ENCODE assay signal across 9 cellular contexts in the genomic region with DNA sequence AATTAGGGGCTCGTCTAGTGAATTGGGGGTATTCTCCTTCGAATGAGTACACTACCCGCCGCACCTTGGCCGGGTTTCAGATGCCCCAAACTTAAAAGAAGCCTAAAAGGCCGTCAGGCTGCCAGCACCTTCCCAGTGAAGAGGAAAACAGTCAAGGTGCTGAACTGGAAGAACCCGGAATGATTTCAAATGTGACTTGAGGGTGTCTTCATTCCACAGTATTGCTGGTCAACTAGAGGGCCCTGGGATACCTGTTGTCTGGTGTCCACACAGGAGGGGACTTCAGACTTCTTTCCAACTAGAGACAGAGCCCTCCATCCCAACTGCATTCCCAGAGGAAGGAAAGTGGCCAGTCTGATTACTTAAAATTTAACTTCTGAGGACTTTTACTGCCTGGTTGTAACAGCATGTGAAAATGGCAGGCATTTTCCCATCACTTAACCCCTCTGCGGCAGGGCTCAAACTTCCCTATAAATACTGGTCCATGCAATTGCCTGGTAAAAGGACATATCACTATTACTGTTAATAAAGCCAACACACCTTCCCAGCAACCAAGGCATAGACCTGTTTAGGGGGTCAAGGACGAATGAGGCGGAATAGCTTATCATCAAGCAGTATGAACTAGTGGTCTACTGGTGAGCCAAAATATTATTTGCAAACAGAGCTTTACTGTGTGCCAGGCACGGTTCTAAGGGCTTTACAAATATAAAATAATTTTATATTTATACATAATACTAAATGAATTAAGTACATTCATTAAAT. TPM values are rescaled to one million over a fixed set of nuclear protein-coding genes. Genes with fewer than 3 reads are reported as not detected.
DNase-seq lines count a peak whose midpoint lies in the region; ATAC-seq, FAIRE-seq and TF ChIP-seq lines count a peak whose summit lies in the region.
"Had no signal": no experiment of that assay in that cellular context is flagged by ENCODE, and none has a peak within 500 bp of the region (broad histone marks: within the 10 kb centered on the region; RNA-seq: fewer than 3 reads in every experiment).

No MANE protein-coding gene starts in this region.

- intact Hi-C loops in adrenal gland (cut with DNase I) (loop anchor here in 1 of 2 donors (5.0 kb wide), 1 partner anchor 225 kb away; a partner anchor contains a TSS), HepG2 (cut with micrococcal nuclease; ENCODE audit: unreplicated experiment) (loop anchor here (10.0 kb wide), 1 partner anchor 143 kb away; a partner anchor contains a TSS), transverse colon (cut with DNase I; ENCODE audit: low total_unique reads) (no loop called here)

- TF ChIP-seq RAD21 in HepG2 (CRISPR knock-in tag; IDR thresholded peaks at IDR 0.05), result no peak

- peaks cover 46% of the 10 kb centered on the region for H3K4me1 Mint-ChIP-seq in activated T-cell treated with anti-CD3 and anti-CD28 coated beads, Interleukin-2, amount 50 U/mL, for 24 hours (ENCODE audit: low read depth)

- POLR2A ChIA-PET in HepG2 (lab: Yijun Ruan, JAX), result interaction anchor here (1.0 to 1.5 kb wide), 2 partner anchors 70 to 226 kb away, joined by 3 to 7 read pairs; a partner anchor contains a TSS

- peaks cover 20 to 45% of the 10 kb centered on the region in 2 donors for H3K4me1 ChIP-seq in adrenal gland (replicated peaks in 1 of 2)
- peaks cover 76% of the 10 kb centered on the region for H3K4me1 ChIP-seq in HepG2 (ENCODE audit: insufficient read depth, low read length)
- peaks cover 6 to 45% (median 16%) of the 10 kb centered on the region in 4 donors for H3K4me1 ChIP-seq in transverse colon

- in situ Hi-C loops in HepG2 (cut with HindIII; ENCODE audit: extremely low pct_ligation_motif_present, low pct_unique_long_range_greater_than_20kb), result no loop called here
- in situ Hi-C loops in transverse colon (cut with MboI; ENCODE audit: low pct_ligation_motif_present in 1 of 4, low pct_unique_long_range_greater_than_20kb in 1 of 4, low sequenced_read_pairs in 3 of 4), result no loop called here

- 21 to 36% (median 24%) methylated on average over 7 to 11 of the region's 11 CpGs for WGBS in adrenal gland, 4 donors
- WGBS in HepG2 (ENCODE audit: low lambda C conversion rate), result 7% methylated on average over 11 of the region's 11 CpGs
- WGBS in transverse colon (ENCODE audit: low coverage in 1 of 2), 2 donors, result 31 to 51% methylated on average over 3 to 11 of the region's 11 CpGs

- TF ChIP-seq CTCF in adrenal gland (IDR thresholded peaks at IDR 0.05) (no peak), HepG2 (CRISPR knock-in tag; IDR thresholded peaks at IDR 0.05) (no peak), transverse colon (IDR thresholded peaks at IDR 0.05) (no peak)

- peak overlapping the region; percentile 99 for H3K4me3 Mint-ChIP-seq in activated T-cell treated with anti-CD3 and anti-CD28 coated beads, Interleukin-2, amount 50 U/mL, for 24 hours

- no peak for DNase-seq in activated T-cell treated with anti-CD3 and anti-CD28 coated beads, Interleukin-2, amount 50 U/mL, for 24 hours
- no peak for DNase-seq in activated T-cell treated with anti-CD3 and anti-CD28 coated beads for 4 hours
- no peak for DNase-seq in adrenal gland
- no peak for DNase-seq in HepG2 (ENCODE audit: low spot score)
- no peak for DNase-seq in transverse colon
- DNase-seq in HUDEP-2 (lab: John Stamatoyannopoulos, UW; ENCODE audit: unreplicated experiment in 76 of 76), result no peak
- no peak for DNase-seq in NCI-H1417 treated with DMSO at 0.1 percent for 48 hours (lab: John Stamatoyannopoulos, UW)
- DNase-seq in AG20443 (ENCODE audit: low spot score), result no peak
- DNase-seq: DND-41 had no signal

- TSS peak; percentile 91 for BruUV-seq in HepG2 (replicated peaks; lab: Mats Ljungman, UMichigan)

- peak overlapping the region; percentile 85 for H2AFZ ChIP-seq in HepG2 (ENCODE audit: low read length)

- FAIRE-seq in HepG2 (lab: Jason Lieb, UNC), result no peak

- TF ChIP-seq EP300 in HepG2 (IDR thresholded peaks at IDR 0.05; ENCODE audit: low read depth in 2 of 2, low read length in 2 of 2) (no peak), HepG2 (CRISPR knock-in tag; IDR thresholded peaks at IDR 0.05; ENCODE audit: borderline replicate concordance) (no peak), transverse colon (IDR thresholded peaks at IDR 0.05; ENCODE audit: low read depth) (no peak)

- peak overlapping the region; percentile 67 for H3K9ac ChIP-seq in HepG2 (ENCODE audit: insufficient read depth, low read depth, low read length)

- TF ChIP-seq POLR2A in adrenal gland (IDR thresholded peaks at IDR 0.05), result no peak
- no peak for TF ChIP-seq POLR2A in HepG2 (IDR thresholded peaks at IDR 0.05; ENCODE audit: insufficient read depth in 1 of 2, low read depth in 2 of 2, low read length in 2 of 2)
- TF ChIP-seq POLR2A in transverse colon (IDR thresholded peaks at IDR 0.05), result no peak

- H3K36me3 ChIP-seq in adrenal gland (replicated peaks in 1 of 2) (no peaks in the 10 kb centered on the region), HepG2 (replicated peaks in 1 of 2; ENCODE audit: control insufficient read depth in 1 of 2, insufficient read depth in 2 of 2, low read length in 2 of 2) (no peaks in the 10 kb centered on the region), transverse colon (no peaks in the 10 kb centered on the region)

- no peaks in the 10 kb centered on the region for H3K27me3 Mint-ChIP-seq in activated T-cell treated with anti-CD3 and anti-CD28 coated beads, Interleukin-2, amount 50 U/mL, for 24 hours

- H3K9me3 ChIP-seq in adrenal gland (replicated peaks in 1 of 3), result no peaks in the 10 kb centered on the region
- H3K9me3 ChIP-seq in HepG2 (ENCODE audit: low read length), result no peaks in the 10 kb centered on the region
- no peaks in the 10 kb centered on the region for H3K9me3 ChIP-seq in transverse colon

- H3K27ac ChIP-seq in adrenal gland (peak overlapping the region in 4 of 5 donors; percentile 65 to 89 (median 80)), HepG2 (ENCODE audit: extremely low read length, insufficient read depth, low read length) (peak overlapping the region; percentile 72), transverse colon (peak overlapping the region; percentile 90 to 97 (median 91))

- H3K9me3 Mint-ChIP-seq in activated T-cell treated with anti-CD3 and anti-CD28 coated beads, Interleukin-2, amount 50 U/mL, for 24 hours, result no peaks in the 10 kb centered on the region

- H3K27ac Mint-ChIP-seq in activated T-cell treated with anti-CD3 and anti-CD28 coated beads, Interleukin-2, amount 50 U/mL, for 24 hours, result peak overlapping the region; percentile 97

- H3K4me3 ChIP-seq in adrenal gland (peak overlapping the region in 2 of 4 donors; percentile 21 to 89), HepG2 (replicated peaks in 1 of 3; ENCODE audit: insufficient read depth in 1 of 3, low read depth in 2 of 3, low read length in 3 of 3) (peak overlapping the region; percentile 64 to 98 (median 88)), transverse colon (peak overlapping the region; percentile 36 to 83 (median 68))

- ATAC-seq in HepG2, result peak; percentile 3

- peaks cover 14% of the 10 kb centered on the region for H3K79me2 ChIP-seq in HepG2 (ENCODE audit: insufficient read depth, low read length)

- peak overlapping the region; percentile 86 for H3K4me2 ChIP-seq in HepG2 (ENCODE audit: low read depth, low read length)

- no peaks in the 10 kb centered on the region for H4K20me1 ChIP-seq in HepG2 (ENCODE audit: insufficient read depth, low read length)

- H3K36me3 Mint-ChIP-seq in activated T-cell treated with anti-CD3 and anti-CD28 coated beads, Interleukin-2, amount 50 U/mL, for 24 hours (ENCODE audit: low read depth), result peaks cover 17% of the 10 kb centered on the region

- H3K27me3 ChIP-seq in adrenal gland (no peaks in the 10 kb centered on the region), HepG2 (ENCODE audit: control insufficient read depth in 1 of 2, insufficient read depth in 2 of 2, low read length in 2 of 2) (no peaks in the 10 kb centered on the region; a peak in 1 of 5 replicates), transverse colon (no peaks in the 10 kb centered on the region)

- CTCF ChIA-PET in HepG2 (lab: Yijun Ruan, JAX; ENCODE audit: low intra/inter-chr PET ratio, low total read pairs), result no interaction called here

TF ChIP-seq in HepG2, 621 proteins besides CTCF, POLR2A, EP300 and RAD21 (continues in another document):
- TF ChIP-seq FOXK1 (CRISPR knock-in tag; IDR thresholded peaks at IDR 0.05; ENCODE audit: borderline replicate concordance, low read depth), result 0 out of 2 replicates have a peak, but pooled peaks have one; percentile 9
- 0 out of 2 replicates have a peak, but pooled peaks have one; percentile 15 for TF ChIP-seq ZFP36L1 (CRISPR knock-in tag; IDR thresholded peaks at IDR 0.05)
- no peak for TF ChIP-seq MYC (CRISPR knock-in tag; IDR thresholded peaks at IDR 0.05; ENCODE audit: borderline replicate concordance)
- TF ChIP-seq FOXA3 (CRISPR knock-in tag; IDR thresholded peaks at IDR 0.05), result no peak

RNA-seq across cellular contexts. Expression of a gene that starts 0.7 kb away (rescaled TPM):
- total RNA-seq in adrenal gland, result 100 to 1,000 TPM in 6 of 8 donors, 10 to 100 TPM in 2; 75.7 to 232 (median 135) TPM
- polyA plus RNA-seq in adrenal gland, result 10 to 100 TPM; 53.7 to 70.5 (median 64.9) TPM
- total RNA-seq in HepG2 (2016; rRNA removed; fragmentation: Illumina TruSeq; extraction: Trizol), result 43.5 and 57.7 TPM in 2 replicates
- total RNA-seq in HepG2 (2016; cell fraction: cytosol; rRNA removed; fragmentation: Illumina TruSeq; extraction: Trizol; ENCODE audit: low read depth), result 5.2 and 6.2 TPM in 2 replicates
- total RNA-seq in HepG2 (2016; cell fraction: insoluble cytoplasmic fraction; rRNA removed; fragmentation: Illumina TruSeq; extraction: Trizol), result 41.4 and 56.8 TPM in 2 replicates
- total RNA-seq in HepG2 (2016; cell fraction: membrane; rRNA removed; fragmentation: Illumina TruSeq; extraction: Trizol), result 13.7 and 15.1 TPM in 2 replicates
- total RNA-seq in HepG2 (2016; cell fraction: nucleus; rRNA removed; fragmentation: Illumina TruSeq; extraction: Trizol), result 37.8 and 40.5 TPM in 2 replicates
- polyA plus RNA-seq in HepG2 (2011; rRNA removed), result 13.2 and 16.9 TPM in 2 replicates
- polyA plus RNA-seq in HepG2 (2011; cell fraction: cytosol; rRNA removed), result 7.9 and 11.7 TPM in 2 replicates
- 7.0 and 9.0 TPM in 2 replicates for polyA plus RNA-seq in HepG2 (2011; cell fraction: nucleus; rRNA removed)
- polyA plus RNA-seq in HepG2 (2012), result 15.7 and 17.1 TPM in 2 replicates
- 3.2 and 3.7 TPM in 2 replicates for polyA plus RNA-seq in HepG2 (2016; cell fraction: cytosol; fragmentation: Illumina TruSeq; extraction: Trizol; ENCODE audit: low read depth)
- polyA plus RNA-seq in HepG2 (2016; cell fraction: insoluble cytoplasmic fraction; fragmentation: Illumina TruSeq; extraction: Trizol; ENCODE audit: low read depth), result 44.6 and 50.6 TPM in 2 replicates
- polyA plus RNA-seq in HepG2 (2016; cell fraction: membrane; fragmentation: Illumina TruSeq; extraction: Trizol; ENCODE audit: low read depth), result 9.0 and 11.0 TPM in 2 replicates
- polyA plus RNA-seq in HepG2 (2016; cell fraction: nucleus; fragmentation: Illumina TruSeq; extraction: Trizol; ENCODE audit: insufficient read depth, low read depth), result 34.9 and 36.6 TPM in 2 replicates
- polyA minus RNA-seq in HepG2 (2011; rRNA and poly(A)+ RNA removed; ENCODE audit: low replicate concordance), result 27.0 and 42.7 TPM in 2 replicates
- polyA minus RNA-seq in HepG2 (2011; cell fraction: cytosol; rRNA and poly(A)+ RNA removed), result 17.3 and 22.0 TPM in 2 replicates
- 42.0 and 50.0 TPM in 2 replicates for polyA minus RNA-seq in HepG2 (2011; cell fraction: nucleus; rRNA and poly(A)+ RNA removed)
- total RNA-seq in transverse colon, result 10 to 100 TPM; 40.6 to 96.9 (median 70.6) TPM
